In genomic region chr2:176134978-176135575, GRCh38 we compare ENCODE assay signal across 12 cellular contexts. TPM values are rescaled to one million over a fixed set of nuclear protein-coding genes. Genes with fewer than 3 reads are reported as not detected.
DNase-seq lines count a peak whose midpoint lies in the region; ATAC-seq and TF ChIP-seq lines count a peak whose summit lies in the region.
"Had no signal": no experiment of that assay in that cellular context is flagged by ENCODE, and none has a peak within 500 bp of the region (broad histone marks: within the 10 kb centered on the region; RNA-seq: fewer than 3 reads in every experiment).

No MANE protein-coding gene starts in this region.

- H3K4me3 Mint-ChIP-seq in chondrocyte (ENCODE audit: unreplicated experiment), result no peak overlapping the region

- H3K27ac Mint-ChIP-seq in chondrocyte (ENCODE audit: unreplicated experiment), result no peak overlapping the region

- ATAC-seq in HG02840 (IDR thresholded peaks at IDR 0.05; ENCODE audit: low FRiP score, unreplicated experiment) (no peak), GM21367 (IDR thresholded peaks at IDR 0.05; ENCODE audit: unreplicated experiment) (no peak), right cardiac atrium (no peak)

- TF ChIP-seq CTCF in chondrocyte (IDR thresholded peaks at IDR 0.05), result peak; percentile 44
- no peak for TF ChIP-seq CTCF in ovary (IDR thresholded peaks at IDR 0.05)

- H3K9me3 ChIP-seq in ovary (no peaks in the 10 kb centered on the region), right cardiac atrium (ENCODE audit: control insufficient read depth, low read length) (no peaks in the 10 kb centered on the region)
- no peaks in the 10 kb centered on the region for H3K9me3 ChIP-seq in effector memory CD4-positive, alpha-beta T cell (ENCODE audit: control insufficient read depth, low read length)

- peak overlapping the region; percentile 64 for H3K4me3 ChIP-seq in ovary
- H3K4me3 ChIP-seq in effector memory CD4-positive, alpha-beta T cell (ENCODE audit: insufficient read depth, low read depth, low read length, poor library complexity, severe bottlenecking), result no peak overlapping the region
- H3K4me3 ChIP-seq in right cardiac atrium (ENCODE audit: low read length), result no peak overlapping the region

- H3K4me1 Mint-ChIP-seq in chondrocyte (ENCODE audit: low read depth), result peaks cover 20% of the 10 kb centered on the region

- H3K27me3 Mint-ChIP-seq in chondrocyte (ENCODE audit: low read depth), result peaks cover 84% of the 10 kb centered on the region

- intact Hi-C loops in ovary (cut with DNase I) (loop anchor here in 1 of 4 donors (10.0 kb wide), 1 partner anchor 1130 kb away; the partner anchor contains the start of gene NFE2L2), right cardiac atrium (cut with DNase I) (loop anchor here in 2 of 4 donors (5.0 to 10.0 kb wide), 3 partner anchors 507 to 1010 kb away; no protein-coding TSS in a partner anchor)

- peaks cover 16% of the 10 kb centered on the region for H3K4me1 ChIP-seq in ovary (ENCODE audit: insufficient read depth)
- H3K4me1 ChIP-seq in effector memory CD4-positive, alpha-beta T cell (ENCODE audit: control insufficient read depth, insufficient read depth, low read length, poor library complexity, severe bottlenecking), result peaks cover 19% of the 10 kb centered on the region
- no peaks in the 10 kb centered on the region for H3K4me1 ChIP-seq in right cardiac atrium (ENCODE audit: control insufficient read depth, insufficient read depth, low read length)

- no peak for TF ChIP-seq POLR2A in ovary (IDR thresholded peaks at IDR 0.05)

- WGBS in ovary, 3 donors, result 27 to 30% (median 28%) methylated on average over 3 of the region's 3 CpGs
- WGBS in right cardiac atrium, result 36% methylated on average over 3 of the region's 3 CpGs

- peaks cover 12% of the 10 kb centered on the region for H3K36me3 Mint-ChIP-seq in chondrocyte (ENCODE audit: low read depth)

- DNase-seq in DMS114 treated with DMSO at 0.1 percent for 48 hours (lab: John Stamatoyannopoulos, UW; ENCODE audit: unreplicated experiment) (peak; percentile 17), NCI-H1694 treated with DMSO at 0.1 percent for 48 hours (lab: John Stamatoyannopoulos, UW) (peak; percentile 61), chondrocyte (ENCODE audit: low spot score) (no peak), ovary (peak in 3 of 5 donors; percentile 34 to 64 (median 53)), right cardiac atrium (no peak)
- no peak for DNase-seq in effector memory CD4-positive, alpha-beta T cell
- DNase-seq: activated CD4-positive, alpha-beta T cell treated with anti-CD3 and anti-CD28 coated beads, Interleukin-2, amount 50 U/mL, for 4 hours; anterior cingulate cortex; stimulated activated CD4-positive, alpha-beta T cell treated with anti-CD3 and anti-CD28 coated beads, Interleukin-4, amount 100 ng/mL, for 4 hours had no signal

- no peaks in the 10 kb centered on the region for H3K27me3 ChIP-seq in ovary
- peaks cover 91% of the 10 kb centered on the region for H3K27me3 ChIP-seq in effector memory CD4-positive, alpha-beta T cell (replicated peaks; ENCODE audit: control insufficient read depth, insufficient read depth, low read length, poor library complexity, severe bottlenecking)
- peaks cover 12% of the 10 kb centered on the region for H3K27me3 ChIP-seq in right cardiac atrium (ENCODE audit: control insufficient read depth, insufficient read depth)

- H3K27ac ChIP-seq in ovary (peak overlapping the region; percentile 93 to 99), right cardiac atrium (ENCODE audit: low read length) (no peak overlapping the region)
- no peak overlapping the region for H3K27ac ChIP-seq in effector memory CD4-positive, alpha-beta T cell (ENCODE audit: insufficient read depth, low read length, poor library complexity, severe bottlenecking)

- peaks cover 13% of the 10 kb centered on the region for H3K9me3 Mint-ChIP-seq in chondrocyte (ENCODE audit: low read depth)

- no peaks in the 10 kb centered on the region for H3K36me3 ChIP-seq in ovary
- no peaks in the 10 kb centered on the region for H3K36me3 ChIP-seq in effector memory CD4-positive, alpha-beta T cell (ENCODE audit: control insufficient read depth, insufficient read depth, low read length)

- no peak for TF ChIP-seq EP300 in ovary (IDR thresholded peaks at IDR 0.05)

RNA-seq across cellular contexts. Expression of gene HOXD8, which starts 5.6 kb away (rescaled TPM):
- total RNA-seq in chondrocyte (not detected in 3 replicates), ovary (10 to 100 TPM; 29.2 to 46.8 (median 33.1) TPM), right cardiac atrium (under 1 TPM; 0.11 to 0.39 (median 0.28) TPM)
- polyA plus RNA-seq in ovary (10 to 100 TPM; 36.9 to 50.6 TPM), right cardiac atrium (0.63 TPM)

RNA-seq across cellular contexts. Expression of gene HOXD9, which starts 12.6 kb away (rescaled TPM):
- not detected in 3 replicates for total RNA-seq in chondrocyte
- 10 to 100 TPM in 6 of 7 donors, 1 to 10 TPM in 1; 9.7 to 20.6 (median 12.8) TPM for total RNA-seq in ovary
- polyA plus RNA-seq in ovary, result 10 to 100 TPM; 11.7 to 13.0 TPM
- total RNA-seq in right cardiac atrium, result not detected
- 0.09 TPM for polyA plus RNA-seq in right cardiac atrium

RNA-seq across cellular contexts. Expression of gene HOXD4, which starts 16.3 kb away (rescaled TPM):
- total RNA-seq in chondrocyte, result not detected in 3 replicates
- 10 to 100 TPM in 6 of 7 donors, 1 to 10 TPM in 1; 6.2 to 16.5 (median 12.7) TPM for total RNA-seq in ovary
- 10 to 100 TPM in 1 of 2 donors, 1 to 10 TPM in 1; 8.3 to 11.0 TPM for polyA plus RNA-seq in ovary
- total RNA-seq in right cardiac atrium, result not detected
- 0.29 TPM for polyA plus RNA-seq in right cardiac atrium

RNA-seq across cellular contexts. Expression of gene HOXD10, which starts 18.5 kb away (rescaled TPM):
- total RNA-seq in chondrocyte, result not detected in 3 replicates
- 1 to 10 TPM in 4 of 7 donors, under 1 TPM in 3; 0.38 to 3.2 (median 1.0) TPM for total RNA-seq in ovary
- polyA plus RNA-seq in ovary, result 1 to 10 TPM; 1.1 to 8.1 TPM
- total RNA-seq in right cardiac atrium, result not detected
- polyA plus RNA-seq in right cardiac atrium, result not detected
- total RNA-seq: G401 had no signal

RNA-seq across cellular contexts. Expression of gene HOXD3, which starts 22.0 kb away (rescaled TPM):
- total RNA-seq in chondrocyte (not detected in 3 replicates), ovary (10 to 100 TPM; 12.5 to 18.7 (median 16.5) TPM), right cardiac atrium (not detected)
- polyA plus RNA-seq in ovary (10 to 100 TPM in 1 of 2 donors, 1 to 10 TPM in 1; 6.7 to 10.1 TPM), right cardiac atrium (0.16 TPM)

Comparison
In these comparisons a context has a peak if more than half of its experiments do, and no peak if none do; other contexts are left out.
1. DNase-seq: peak in DMS114 treated with DMSO at 0.1 percent for 48 hours (single experiment), NCI-H1694 treated with DMSO at 0.1 percent for 48 hours (single experiment) and ovary (3 of 5); none in chondrocyte (single experiment), effector memory CD4-positive, alpha-beta T cell (0 of 3) and right cardiac atrium (0 of 3).
2. H3K27ac ChIP-seq: peak in ovary (2 of 2); none in effector memory CD4-positive, alpha-beta T cell (single experiment) and right cardiac atrium (single experiment).
3. RNA of gene HOXD8, which starts 5.6 kb away (total RNA-seq): 29.2 to 46.8 TPM in ovary; 0.11 to 0.39 TPM in right cardiac atrium and not detected in chondrocyte; every median in the first group is over 10 times any median in the second.
4. RNA of gene HOXD9, which starts 12.6 kb away (total RNA-seq): 9.7 to 20.6 TPM in ovary; not detected in chondrocyte and not detected in right cardiac atrium; every median in the first group is over 10 times any median in the second.